Comparison of ENCODE assay signal across 28 cellular contexts in the genomic region with DNA sequence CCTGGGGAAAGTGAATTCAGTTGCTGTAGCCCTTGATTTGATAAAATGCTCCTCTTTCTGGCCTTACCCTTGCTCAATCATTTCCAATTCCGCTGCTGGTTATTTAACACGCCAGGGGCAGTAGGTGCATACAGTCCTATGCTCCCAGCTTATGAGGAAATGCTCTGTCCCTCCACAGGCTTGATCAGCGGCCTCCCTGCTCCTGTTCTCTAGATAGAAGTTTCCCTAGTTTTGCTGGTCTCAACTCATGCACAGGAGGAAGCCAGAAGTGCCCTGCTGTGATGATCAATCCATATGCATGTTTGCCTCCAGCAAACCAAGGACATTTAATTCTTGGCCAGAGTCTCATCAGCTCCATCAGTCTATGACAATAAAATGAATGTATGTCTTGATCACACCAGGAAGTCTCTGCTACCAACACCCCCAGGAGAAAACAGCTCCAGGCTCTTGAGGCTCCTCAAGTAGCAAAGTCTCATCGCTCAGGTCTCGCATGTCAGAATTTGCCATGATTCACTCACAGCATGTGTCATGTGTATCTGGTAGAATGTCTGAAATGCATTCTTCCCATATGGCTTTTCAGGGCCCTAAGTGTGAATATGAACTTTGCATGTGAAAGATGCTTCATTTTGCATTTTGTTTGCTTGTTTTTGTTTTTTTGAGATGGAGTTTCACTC.
DNase-seq lines count a peak whose midpoint lies in the region; ATAC-seq, FAIRE-seq and TF ChIP-seq lines count a peak whose summit lies in the region.
"Had no signal": no experiment of that assay in that cellular context is flagged by ENCODE, and none has a peak within 500 bp of the region (broad histone marks: within the 10 kb centered on the region; RNA-seq: fewer than 3 reads in every experiment).

No MANE protein-coding gene starts in this region.

- intact Hi-C loops in activated naive CD4-positive, alpha-beta T cell treated with anti-CD3 and anti-CD28 coated beads for 36 hours (cut with micrococcal nuclease) = no loop called here
- intact Hi-C loops in activated CD4-positive, alpha-beta T cell treated with anti-CD3 and anti-CD28 coated beads for 36 hours (cut with DNase I, micrococcal nuclease) = no loop called here

- H3K4me1 Mint-ChIP-seq in activated naive CD4-positive, alpha-beta T cell treated with anti-CD3 and anti-CD28 coated beads, Interleukin-2, amount 50 U/mL, for 24 hours = no peaks in the 10 kb centered on the region
- H3K4me1 Mint-ChIP-seq in activated naive CD4-positive, alpha-beta T cell treated with anti-CD3 and anti-CD28 coated beads for 36 hours (ENCODE audit: low read depth) = no peaks in the 10 kb centered on the region
- no peaks in the 10 kb centered on the region for H3K4me1 Mint-ChIP-seq in stimulated activated effector memory CD8-positive, alpha-beta T cell treated with anti-CD3 and anti-CD28 coated beads, Interleukin-12 subunit alpha, Interleukin-12 subunit beta, amount 100 ng/mL, for 72 hours
- H3K4me1 Mint-ChIP-seq in activated CD4-positive, alpha-beta T cell treated with anti-CD3 and anti-CD28 coated beads for 36 hours = no peaks in the 10 kb centered on the region
- H3K4me1 Mint-ChIP-seq: activated CD4-positive, alpha-beta T cell treated with anti-CD3 and anti-CD28 coated beads, Interleukin-2, amount 10 ng/mL, durations not matched to agents 7 days and 5 days; naive B cell; stimulated activated memory B cell treated with anti-CD40 and anti-IgM and Interleukin-4, amounts not matched to agents 10 μg/mL and 1 μg/mL and 100 μg/mL, for 72 hours had no signal

- peaks cover 21% of the 10 kb centered on the region for H3K4me1 ChIP-seq in adipocyte (ENCODE audit: control insufficient read depth, insufficient read depth, low read length)
- peaks cover 7% of the 10 kb centered on the region for H3K4me1 ChIP-seq in foreskin keratinocyte
- H3K4me1 ChIP-seq in small intestine (ENCODE audit: control insufficient read depth in 2 of 2, insufficient read depth in 1 of 2, low read depth in 1 of 2, low read length in 1 of 2) = no peaks in the 10 kb centered on the region
- H3K4me1 ChIP-seq: psoas muscle had no signal

- no peak overlapping the region for H3K4me3 Mint-ChIP-seq in activated naive CD4-positive, alpha-beta T cell treated with anti-CD3 and anti-CD28 coated beads, Interleukin-2, amount 50 U/mL, for 24 hours
- no peak overlapping the region for H3K4me3 Mint-ChIP-seq in activated naive CD4-positive, alpha-beta T cell treated with anti-CD3 and anti-CD28 coated beads for 36 hours
- H3K4me3 Mint-ChIP-seq in stimulated activated effector memory CD8-positive, alpha-beta T cell treated with anti-CD3 and anti-CD28 coated beads, Interleukin-12 subunit alpha, Interleukin-12 subunit beta, amount 100 ng/mL, for 72 hours = no peak overlapping the region
- H3K4me3 Mint-ChIP-seq in activated CD4-positive, alpha-beta T cell treated with anti-CD3 and anti-CD28 coated beads for 36 hours = no peak overlapping the region
- H3K4me3 Mint-ChIP-seq: activated CD4-positive, alpha-beta T cell treated with anti-CD3 and anti-CD28 coated beads, Interleukin-2, amount 10 ng/mL, durations not matched to agents 7 days and 5 days; naive B cell; stimulated activated memory B cell treated with anti-CD40 and anti-IgM and Interleukin-4, amounts not matched to agents 10 μg/mL and 1 μg/mL and 100 μg/mL, for 72 hours had no signal

- TF ChIP-seq CTCF in foreskin keratinocyte (conservative IDR thresholded peaks at IDR 0.05) = no peak

- DNase-seq in activated naive CD4-positive, alpha-beta T cell treated with anti-CD3 and anti-CD28 coated beads for 36 hours = no peak
- DNase-seq in adipocyte (ENCODE audit: low read depth) (peak; percentile 5), foreskin keratinocyte (peak; percentile 19 to 72), globus pallidus (ENCODE audit: low spot score) (no peak), small intestine (no peak)
- DNase-seq in stimulated activated effector memory CD8-positive, alpha-beta T cell treated with anti-CD3 and anti-CD28 coated beads, Interleukin-12 subunit alpha, Interleukin-12 subunit beta, amount 100 ng/mL, for 72 hours (ENCODE audit: low spot score in 2 of 2) = no peak
- DNase-seq in activated CD4-positive, alpha-beta T cell treated with anti-CD3 and anti-CD28 coated beads for 36 hours = no peak
- DNase-seq: activated CD4-positive, alpha-beta T cell treated with anti-CD3 and anti-CD28 coated beads, Interleukin-2, amount 10 ng/mL, durations not matched to agents 7 days and 5 days; activated effector memory CD4-positive, alpha-beta T cell treated with Interleukin-2 at 50 U/mL for 16 hours; activated T-cell treated with anti-CD3 and anti-CD28 coated beads, Interleukin-2, amount 50 U/mL, for 1 hour; C1 segment of cervical spinal cord; DMS153; dorsolateral prefrontal cortex; GDM1; islet precursor cell; KG1; MG63; midbrain; naive B cell; NCI-H1105; NCI-H2029; NCI-H524 treated with DMSO at 0.1 percent for 48 hours; nucleus accumbens; OCI-M1; psoas muscle had no signal

- no peak overlapping the region for H3K9ac ChIP-seq in adipocyte (ENCODE audit: low read length)

- peak overlapping the region; percentile 68 for H3K27ac Mint-ChIP-seq in activated naive CD4-positive, alpha-beta T cell treated with anti-CD3 and anti-CD28 coated beads, Interleukin-2, amount 50 U/mL, for 24 hours
- H3K27ac Mint-ChIP-seq in activated naive CD4-positive, alpha-beta T cell treated with anti-CD3 and anti-CD28 coated beads for 36 hours = no peak overlapping the region
- peak overlapping the region; percentile 5 for H3K27ac Mint-ChIP-seq in stimulated activated effector memory CD8-positive, alpha-beta T cell treated with anti-CD3 and anti-CD28 coated beads, Interleukin-12 subunit alpha, Interleukin-12 subunit beta, amount 100 ng/mL, for 72 hours
- H3K27ac Mint-ChIP-seq in activated CD4-positive, alpha-beta T cell treated with anti-CD3 and anti-CD28 coated beads for 36 hours = no peak overlapping the region
- H3K27ac Mint-ChIP-seq: activated CD4-positive, alpha-beta T cell treated with anti-CD3 and anti-CD28 coated beads, Interleukin-2, amount 10 ng/mL, durations not matched to agents 7 days and 5 days; naive B cell; stimulated activated memory B cell treated with anti-CD40 and anti-IgM and Interleukin-4, amounts not matched to agents 10 μg/mL and 1 μg/mL and 100 μg/mL, for 72 hours had no signal

- H3K9me3 ChIP-seq in adipocyte (ENCODE audit: control insufficient read depth, low read length) = no peaks in the 10 kb centered on the region
- no peaks in the 10 kb centered on the region for H3K9me3 ChIP-seq in small intestine (ENCODE audit: control insufficient read depth, low read depth)
- H3K9me3 ChIP-seq: MG63, psoas muscle had no signal

- POLR2A ChIA-PET in activated CD4-positive, alpha-beta T cell treated with anti-CD3 and anti-CD28 coated beads for 36 hours (lab: Charles Lee) = no interaction called here

- H3K9me3 Mint-ChIP-seq in activated naive CD4-positive, alpha-beta T cell treated with anti-CD3 and anti-CD28 coated beads, Interleukin-2, amount 50 U/mL, for 24 hours = no peaks in the 10 kb centered on the region
- no peaks in the 10 kb centered on the region for H3K9me3 Mint-ChIP-seq in activated naive CD4-positive, alpha-beta T cell treated with anti-CD3 and anti-CD28 coated beads for 36 hours
- H3K9me3 Mint-ChIP-seq in stimulated activated effector memory CD8-positive, alpha-beta T cell treated with anti-CD3 and anti-CD28 coated beads, Interleukin-12 subunit alpha, Interleukin-12 subunit beta, amount 100 ng/mL, for 72 hours = no peaks in the 10 kb centered on the region
- H3K9me3 Mint-ChIP-seq in activated CD4-positive, alpha-beta T cell treated with anti-CD3 and anti-CD28 coated beads for 36 hours (ENCODE audit: low read depth) = no peaks in the 10 kb centered on the region
- H3K9me3 Mint-ChIP-seq: activated CD4-positive, alpha-beta T cell treated with anti-CD3 and anti-CD28 coated beads, Interleukin-2, amount 10 ng/mL, durations not matched to agents 7 days and 5 days; stimulated activated memory B cell treated with anti-CD40 and anti-IgM and Interleukin-4, amounts not matched to agents 10 μg/mL and 1 μg/mL and 100 μg/mL, for 72 hours had no signal

- CTCF ChIA-PET in activated naive CD4-positive, alpha-beta T cell treated with anti-CD3 and anti-CD28 coated beads for 36 hours (lab: Charles Lee) = interaction anchor here (0.6 kb wide), 1 partner anchor 555 kb away, joined by 6 read pairs; no protein-coding TSS in a partner anchor
- CTCF ChIA-PET in activated CD4-positive, alpha-beta T cell treated with anti-CD3 and anti-CD28 coated beads for 36 hours (lab: Charles Lee) = no interaction called here

- H3K36me3 ChIP-seq in adipocyte (ENCODE audit: control insufficient read depth, insufficient read depth, low read length, severe bottlenecking) = no peaks in the 10 kb centered on the region
- no peaks in the 10 kb centered on the region for H3K36me3 ChIP-seq in small intestine (ENCODE audit: control insufficient read depth in 2 of 2, insufficient read depth in 2 of 2, low read length in 2 of 2)
- H3K36me3 ChIP-seq: MG63 had no signal

- no peak for FAIRE-seq in small intestine (lab: Jason Lieb, UNC)

- no peak overlapping the region for H3K4me3 ChIP-seq in adipocyte (ENCODE audit: low read length)
- no peak overlapping the region for H3K4me3 ChIP-seq in small intestine (ENCODE audit: low read depth in 1 of 2, low read length in 2 of 2)
- H3K4me3 ChIP-seq: dorsolateral prefrontal cortex, MG63, psoas muscle had no signal

- H3K27me3 Mint-ChIP-seq in activated naive CD4-positive, alpha-beta T cell treated with anti-CD3 and anti-CD28 coated beads, Interleukin-2, amount 50 U/mL, for 24 hours = no peaks in the 10 kb centered on the region
- H3K27me3 Mint-ChIP-seq in activated naive CD4-positive, alpha-beta T cell treated with anti-CD3 and anti-CD28 coated beads for 36 hours (ENCODE audit: low read depth) = no peaks in the 10 kb centered on the region
- no peaks in the 10 kb centered on the region for H3K27me3 Mint-ChIP-seq in activated CD4-positive, alpha-beta T cell treated with anti-CD3 and anti-CD28 coated beads for 36 hours

- no peak overlapping the region for H3K27ac ChIP-seq in foreskin keratinocyte
- H3K27ac ChIP-seq in small intestine (ENCODE audit: low read depth in 1 of 2, low read length in 1 of 2) = no peak overlapping the region
- H3K27ac ChIP-seq: 22Rv1, dorsolateral prefrontal cortex, psoas muscle had no signal

- H3K27me3 ChIP-seq in adipocyte (replicated peaks; ENCODE audit: control insufficient read depth, insufficient read depth, low read length) (no peaks in the 10 kb centered on the region), foreskin keratinocyte (no peaks in the 10 kb centered on the region), small intestine (ENCODE audit: control insufficient read depth in 2 of 2, insufficient read depth in 2 of 2, low read length in 2 of 2) (no peaks in the 10 kb centered on the region)
- H3K27me3 ChIP-seq: dorsolateral prefrontal cortex, MG63 had no signal

- no peaks in the 10 kb centered on the region for H3K36me3 Mint-ChIP-seq in activated naive CD4-positive, alpha-beta T cell treated with anti-CD3 and anti-CD28 coated beads, Interleukin-2, amount 50 U/mL, for 24 hours
- H3K36me3 Mint-ChIP-seq in activated naive CD4-positive, alpha-beta T cell treated with anti-CD3 and anti-CD28 coated beads for 36 hours (ENCODE audit: low read depth) = no peaks in the 10 kb centered on the region
- H3K36me3 Mint-ChIP-seq in stimulated activated effector memory CD8-positive, alpha-beta T cell treated with anti-CD3 and anti-CD28 coated beads, Interleukin-12 subunit alpha, Interleukin-12 subunit beta, amount 100 ng/mL, for 72 hours = no peaks in the 10 kb centered on the region
- H3K36me3 Mint-ChIP-seq in activated CD4-positive, alpha-beta T cell treated with anti-CD3 and anti-CD28 coated beads for 36 hours (ENCODE audit: low read depth) = no peaks in the 10 kb centered on the region
- H3K36me3 Mint-ChIP-seq: naive B cell; stimulated activated memory B cell treated with anti-CD40 and anti-IgM and Interleukin-4, amounts not matched to agents 10 μg/mL and 1 μg/mL and 100 μg/mL, for 72 hours had no signal

- ATAC-seq in foreskin keratinocyte = peak; percentile 95
- no peak for ATAC-seq in stimulated activated effector memory CD8-positive, alpha-beta T cell treated with anti-CD3 and anti-CD28 coated beads, Interleukin-12 subunit alpha, Interleukin-12 subunit beta, amount 100 ng/mL, for 72 hours
- ATAC-seq in activated CD4-positive, alpha-beta T cell treated with anti-CD3 and anti-CD28 coated beads for 36 hours = no peak
- ATAC-seq: psoas muscle; stimulated activated memory B cell treated with anti-CD40 and anti-IgM and Interleukin-4, amounts not matched to agents 10 μg/mL and 1 μg/mL and 100 μg/mL, for 72 hours had no signal

- WGBS in small intestine, 3 donors = 86 to 89% (median 87%) methylated on average over 5 of the region's 5 CpGs

Comparison
In these comparisons a context has a peak if more than half of its experiments do, and no peak if none do; other contexts are left out.
1. H3K27ac Mint-ChIP-seq: peak in activated naive CD4-positive, alpha-beta T cell treated with anti-CD3 and anti-CD28 coated beads, Interleukin-2, amount 50 U/mL, for 24 hours (single experiment) and stimulated activated effector memory CD8-positive, alpha-beta T cell treated with anti-CD3 and anti-CD28 coated beads, Interleukin-12 subunit alpha, Interleukin-12 subunit beta, amount 100 ng/mL, for 72 hours (single experiment); none in activated naive CD4-positive, alpha-beta T cell treated with anti-CD3 and anti-CD28 coated beads for 36 hours (single experiment) and activated CD4-positive, alpha-beta T cell treated with anti-CD3 and anti-CD28 coated beads for 36 hours (single experiment).
2. DNase-seq: peak in adipocyte (single experiment) and foreskin keratinocyte (2 of 2); none in activated naive CD4-positive, alpha-beta T cell treated with anti-CD3 and anti-CD28 coated beads for 36 hours (single experiment), stimulated activated effector memory CD8-positive, alpha-beta T cell treated with anti-CD3 and anti-CD28 coated beads, Interleukin-12 subunit alpha, Interleukin-12 subunit beta, amount 100 ng/mL, for 72 hours (0 of 2), activated CD4-positive, alpha-beta T cell treated with anti-CD3 and anti-CD28 coated beads for 36 hours (single experiment), globus pallidus (single experiment) and small intestine (single experiment).